In genomic region chr7:119838444-119838843, GRCh38 we compare ENCODE assay signal across 11 cellular contexts.
"Had no signal": no experiment of that assay in that cellular context is flagged by ENCODE, and none has a peak within 500 bp of the region (broad histone marks: within the 10 kb centered on the region; RNA-seq: fewer than 3 reads in every experiment).

No MANE protein-coding gene starts in this region.

- H3K9ac ChIP-seq: GM23248 had no signal

- H3K4me2 ChIP-seq: GM23338 had no signal

- DNase-seq: GM23248, GOT3, H7, H9, HCEC 1CT, HFFc6 had no signal

- H2AFZ ChIP-seq: GM23248, GM23338 had no signal

- FAIRE-seq: H1, H54 had no signal

- ATAC-seq: GM23338, HCT116 had no signal

- H3K27ac ChIP-seq: GM23248 had no signal

- H3K4me3 ChIP-seq: GM23248, GM23338, HAP-1 had no signal

- H3K9me3 ChIP-seq: HAP-1 had no signal

- H3K36me3 ChIP-seq: HAP-1 had no signal
